15 cellular contexts compared by ENCODE assay signal in the genomic region with DNA sequence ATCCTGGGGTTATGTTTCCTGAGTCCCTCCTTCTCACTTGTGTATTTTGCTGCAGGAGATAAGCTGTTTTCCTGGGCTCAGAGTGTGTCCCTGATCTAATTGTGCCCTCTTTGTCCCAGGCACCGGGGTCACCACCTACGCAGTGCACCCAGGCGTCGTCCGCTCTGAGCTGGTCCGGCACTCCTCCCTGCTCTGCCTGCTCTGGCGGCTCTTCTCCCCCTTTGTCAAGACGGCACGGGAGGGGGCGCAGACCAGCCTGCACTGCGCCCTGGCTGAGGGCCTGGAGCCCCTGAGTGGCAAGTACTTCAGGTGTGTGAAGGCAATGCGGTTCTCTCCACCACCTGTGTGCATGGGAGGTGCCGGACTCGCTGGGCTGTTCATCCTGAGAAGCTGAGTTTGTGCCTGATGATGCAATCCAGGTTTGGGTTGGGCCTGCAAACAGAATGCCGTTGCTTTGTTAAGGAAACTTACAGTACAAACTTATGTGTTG. TPM values are rescaled to one million over a fixed set of nuclear protein-coding genes. Genes with fewer than 3 reads are reported as not detected.
A peak's percentile ranks its signal among the peaks of the same experiment; 100 is the strongest.
DNase-seq lines count a peak whose midpoint lies in the region; ATAC-seq, FAIRE-seq and TF ChIP-seq lines count a peak whose summit lies in the region.
"Had no signal": no experiment of that assay in that cellular context is flagged by ENCODE, and none has a peak within 500 bp of the region (broad histone marks: within the 10 kb centered on the region; RNA-seq: fewer than 3 reads in every experiment).

No MANE protein-coding gene starts in this region.

- POLR2A ChIA-PET in endothelial cell of umbilical vein (lab: Charles Lee) (no interaction called here), HepG2 (lab: Yijun Ruan, JAX) (interaction anchor here (1.1 to 3.2 kb wide), 11 partner anchors 10 to 129 kb away, joined by 3 to 20 read pairs (median 4); a partner anchor contains a TSS)

- no peak for FAIRE-seq in endothelial cell of umbilical vein (lab: Jason Lieb, UNC)
- FAIRE-seq in HepG2 (lab: Jason Lieb, UNC) = peak; percentile 70

- H3K4me3 ChIP-seq in endothelial cell of umbilical vein (replicated peaks in 1 of 3; ENCODE audit: insufficient read depth in 1 of 3, low read depth in 1 of 3, low read length in 3 of 3) = no peak overlapping the region
- H3K4me3 ChIP-seq in HepG2 (replicated peaks in 1 of 3; ENCODE audit: insufficient read depth in 1 of 3, low read depth in 2 of 3, low read length in 3 of 3) = peak overlapping the region; percentile 22 to 69 (median 54); a peak in 5 of 6 replicates
- H3K4me3 ChIP-seq in suprapubic skin = no peak overlapping the region

- no peak overlapping the region for H3K9ac ChIP-seq in endothelial cell of umbilical vein (replicated peaks; ENCODE audit: extremely low read depth, insufficient read depth, low read length)
- peak overlapping the region; percentile 62 for H3K9ac ChIP-seq in HepG2 (ENCODE audit: insufficient read depth, low read depth, low read length)

- peak; percentile 95 for ATAC-seq in HepG2
- ATAC-seq in GM18520 (IDR thresholded peaks at IDR 0.05; ENCODE audit: unreplicated experiment) = no peak
- ATAC-seq in HG02973 (IDR thresholded peaks at IDR 0.05; ENCODE audit: unreplicated experiment) = no peak
- ATAC-seq: stimulated activated effector memory CD8-positive, alpha-beta T cell treated with anti-CD3 and anti-CD28 coated beads, Interleukin-12 subunit alpha, Interleukin-12 subunit beta, amount 100 ng/mL, for 72 hours had no signal

- WGBS in HepG2 (ENCODE audit: low lambda C conversion rate) = 0% methylated on average over 9 of the region's 15 CpGs
- 48% methylated on average over 15 of the region's 15 CpGs for WGBS in suprapubic skin

- in situ Hi-C loops in HepG2 (cut with HindIII; ENCODE audit: extremely low pct_ligation_motif_present, low pct_unique_long_range_greater_than_20kb) = no loop called here

- no peak overlapping the region for H2AFZ ChIP-seq in endothelial cell of umbilical vein (ENCODE audit: low read depth, low read length)
- peak overlapping the region; percentile 95 for H2AFZ ChIP-seq in HepG2 (ENCODE audit: low read length)

- no peak overlapping the region for H3K27ac ChIP-seq in endothelial cell of umbilical vein (ENCODE audit: insufficient read depth, low read depth, low read length)
- peak overlapping the region; percentile 55 for H3K27ac ChIP-seq in HepG2 (ENCODE audit: extremely low read length, insufficient read depth, low read length)
- H3K27ac ChIP-seq in suprapubic skin = peak overlapping the region; percentile 50

- no peaks in the 10 kb centered on the region for H4K20me1 ChIP-seq in endothelial cell of umbilical vein (replicated peaks; ENCODE audit: control insufficient read depth, extremely low read depth, insufficient read depth, low read length)
- H4K20me1 ChIP-seq in HepG2 (ENCODE audit: insufficient read depth, low read length) = no peaks in the 10 kb centered on the region

- DNase-seq in endothelial cell of umbilical vein (ENCODE audit: low read depth, low spot score) = no peak
- peak; percentile 28 for DNase-seq in HepG2 (ENCODE audit: low spot score)
- DNase-seq in suprapubic skin (ENCODE audit: low spot score in 2 of 2) = no peak
- no peak for DNase-seq in NCI-H748 (lab: John Stamatoyannopoulos, UW; ENCODE audit: unreplicated experiment)
- DNase-seq in activated CD4-positive, alpha-beta T cell treated with anti-CD3 and anti-CD28 coated beads for 48 hours = no peak
- DNase-seq: activated CD4-positive, CD25-positive, alpha-beta regulatory T cell; HCEC 1CT; NCI-H1694 treated with DMSO at 0.1 percent for 48 hours; stimulated activated CD4-positive, alpha-beta T cell treated with anti-CD3 and anti-CD28 coated beads, Interleukin-2, amount 100 ng/mL, for 24 hours had no signal

- no peaks in the 10 kb centered on the region for H3K9me1 ChIP-seq in endothelial cell of umbilical vein (replicated peaks; ENCODE audit: control insufficient read depth, extremely low read depth, insufficient read depth, low read length)

- dilution Hi-C loops in endothelial cell of umbilical vein (cut with MboI; ENCODE audit: extremely low pct_ligation_motif_present, low sequenced_read_pairs) = no loop called here

- no peaks in the 10 kb centered on the region for H3K36me3 ChIP-seq in endothelial cell of umbilical vein (ENCODE audit: control insufficient read depth in 2 of 2, extremely low read depth in 1 of 2, insufficient read depth in 2 of 2, low read length in 2 of 2)
- H3K36me3 ChIP-seq in HepG2 (replicated peaks in 1 of 2; ENCODE audit: control insufficient read depth in 1 of 2, insufficient read depth in 2 of 2, low read length in 2 of 2) = no peaks in the 10 kb centered on the region
- H3K36me3 ChIP-seq in suprapubic skin = no peaks in the 10 kb centered on the region

- intact Hi-C loops in endothelial cell of umbilical vein (cut with micrococcal nuclease) = no loop called here
- intact Hi-C loops in HepG2 (cut with micrococcal nuclease; ENCODE audit: unreplicated experiment) = no loop called here

- H3K4me1 ChIP-seq in endothelial cell of umbilical vein (ENCODE audit: control insufficient read depth, extremely low read depth, insufficient read depth, low read length) (no peaks in the 10 kb centered on the region), HepG2 (ENCODE audit: insufficient read depth, low read length) (peaks cover 34% of the 10 kb centered on the region), suprapubic skin (peaks cover 19% of the 10 kb centered on the region)

- CTCF ChIA-PET in endothelial cell of umbilical vein (lab: Charles Lee) (interaction anchor here (1.6 kb wide), 2 partner anchors 25 to 202 kb away, joined by 3 to 4 read pairs; no protein-coding TSS in a partner anchor), HepG2 (lab: Yijun Ruan, JAX; ENCODE audit: low intra/inter-chr PET ratio, low total read pairs) (no interaction called here)

- no peak for TF ChIP-seq EP300 in Ishikawa (IDR thresholded peaks at IDR 0.05; ENCODE audit: borderline replicate concordance)
- TF ChIP-seq EP300 in HepG2 (IDR thresholded peaks at IDR 0.05; ENCODE audit: low read depth in 2 of 2, low read length in 2 of 2) = no peak; a peak in 1 of 4 replicates
- peak; percentile 36; the same call in 1 of the 2 replicates for TF ChIP-seq EP300 in HepG2 (CRISPR knock-in tag; IDR thresholded peaks at IDR 0.05; ENCODE audit: borderline replicate concordance)
- TF ChIP-seq EP300 in suprapubic skin (IDR thresholded peaks at IDR 0.05) = no peak

- TF ChIP-seq CTCF in endothelial cell of umbilical vein (IDR thresholded peaks at IDR 0.05; ENCODE audit: extremely low read depth in 1 of 2, insufficient read depth in 1 of 2, low read depth in 1 of 2, low read length in 2 of 2) (no peak), HepG2 (CRISPR knock-in tag; IDR thresholded peaks at IDR 0.05) (peak; percentile 63), suprapubic skin (IDR thresholded peaks at IDR 0.05) (no peak)

- H3K27me3 ChIP-seq in endothelial cell of umbilical vein (ENCODE audit: control insufficient read depth in 2 of 2, insufficient read depth in 2 of 2, low read length in 2 of 2) (peaks cover 25 to 29% of the 10 kb centered on the region in 2 experiments), HepG2 (ENCODE audit: control insufficient read depth in 1 of 2, insufficient read depth in 2 of 2, low read length in 2 of 2) (no peaks in the 10 kb centered on the region), suprapubic skin (no peaks in the 10 kb centered on the region)

- H3K79me2 ChIP-seq in endothelial cell of umbilical vein (ENCODE audit: control insufficient read depth, insufficient read depth, low read length) = no peaks in the 10 kb centered on the region
- H3K79me2 ChIP-seq in HepG2 (ENCODE audit: insufficient read depth, low read length) = no peaks in the 10 kb centered on the region

- BruUV-seq in endothelial cell of umbilical vein (replicated peaks; lab: Mats Ljungman, UMichigan) = no TSS peak
- BruUV-seq in HepG2 (replicated peaks; lab: Mats Ljungman, UMichigan) = no TSS peak

- no peaks in the 10 kb centered on the region for H3K9me3 ChIP-seq in endothelial cell of umbilical vein (replicated peaks; ENCODE audit: control insufficient read depth, insufficient read depth, low read length)
- no peaks in the 10 kb centered on the region for H3K9me3 ChIP-seq in HepG2 (ENCODE audit: low read length)
- H3K9me3 ChIP-seq in suprapubic skin = no peaks in the 10 kb centered on the region

- TF ChIP-seq RAD21 in Ishikawa (IDR thresholded peaks at IDR 0.05; ENCODE audit: low read depth) (no peak), HepG2 (CRISPR knock-in tag; IDR thresholded peaks at IDR 0.05) (0 out of 2 replicates have a peak, but pooled peaks have one; percentile 3)

- H3K4me2 ChIP-seq in endothelial cell of umbilical vein (ENCODE audit: insufficient read depth, low read length) (no peak overlapping the region), HepG2 (ENCODE audit: low read depth, low read length) (peak overlapping the region; percentile 86)

- TF ChIP-seq POLR2A in endothelial cell of umbilical vein (IDR thresholded peaks at IDR 0.05; ENCODE audit: low read depth, low read length) (no peak), HepG2 (IDR thresholded peaks at IDR 0.05; ENCODE audit: insufficient read depth in 1 of 2, low read depth in 2 of 2, low read length in 2 of 2) (peak in 1 of 2 experiments; percentile 62; a peak in 1 of 4 replicates), suprapubic skin (IDR thresholded peaks at IDR 0.05) (no peak)

RNA-seq across cellular contexts. Expression of a gene that starts 27.4 kb away (rescaled TPM):
- total RNA-seq in endothelial cell of umbilical vein (not detected in 2 replicates), HepG2 (2016; rRNA removed; fragmentation: Illumina TruSeq; extraction: Trizol) (1.4 and 1.6 TPM in 2 replicates), suprapubic skin (10 to 100 TPM; 27.3 to 99.8 (median 81.8) TPM)
- polyA plus RNA-seq in endothelial cell of umbilical vein (not detected in 2 replicates), HepG2 (2011; rRNA removed) (2.1 and 2.6 TPM in 2 replicates)
- not detected in 2 replicates for polyA plus RNA-seq in endothelial cell of umbilical vein (2011; cell fraction: cytosol; rRNA removed)
- not detected in 2 replicates for polyA plus RNA-seq in endothelial cell of umbilical vein (2011; cell fraction: nucleus; rRNA removed)
- not detected in 2 replicates for polyA plus RNA-seq in endothelial cell of umbilical vein (2012)
- not detected in 2 replicates for polyA minus RNA-seq in endothelial cell of umbilical vein
- polyA minus RNA-seq in endothelial cell of umbilical vein (2011; cell fraction: cytosol; rRNA and poly(A)+ RNA removed) = not detected
- polyA minus RNA-seq in endothelial cell of umbilical vein (2011; cell fraction: nucleus; rRNA and poly(A)+ RNA removed) = not detected in 2 replicates
- 0.97 and 1.7 TPM in 2 replicates for total RNA-seq in HepG2 (2016; cell fraction: cytosol; rRNA removed; fragmentation: Illumina TruSeq; extraction: Trizol; ENCODE audit: low read depth)
- 1.2 and 1.4 TPM in 2 replicates for total RNA-seq in HepG2 (2016; cell fraction: insoluble cytoplasmic fraction; rRNA removed; fragmentation: Illumina TruSeq; extraction: Trizol)
- total RNA-seq in HepG2 (2016; cell fraction: membrane; rRNA removed; fragmentation: Illumina TruSeq; extraction: Trizol) = 1.3 and 1.9 TPM in 2 replicates
- 1.3 and 1.6 TPM in 2 replicates for total RNA-seq in HepG2 (2016; cell fraction: nucleus; rRNA removed; fragmentation: Illumina TruSeq; extraction: Trizol)
- 1.8 and 2.9 TPM in 2 replicates for polyA plus RNA-seq in HepG2 (2011; cell fraction: cytosol; rRNA removed)
- polyA plus RNA-seq in HepG2 (2011; cell fraction: nucleus; rRNA removed) = 0.59 and 0.80 TPM in 2 replicates
- 3.1 and 3.8 TPM in 2 replicates for polyA plus RNA-seq in HepG2 (2012)
- 1.7 and 2.0 TPM in 2 replicates for polyA plus RNA-seq in HepG2 (2016; cell fraction: cytosol; fragmentation: Illumina TruSeq; extraction: Trizol; ENCODE audit: low read depth)
- 1.0 and 1.3 TPM in 2 replicates for polyA plus RNA-seq in HepG2 (2016; cell fraction: insoluble cytoplasmic fraction; fragmentation: Illumina TruSeq; extraction: Trizol; ENCODE audit: low read depth)
- polyA plus RNA-seq in HepG2 (2016; cell fraction: membrane; fragmentation: Illumina TruSeq; extraction: Trizol; ENCODE audit: low read depth) = 1.6 and 2.3 TPM in 2 replicates
- polyA plus RNA-seq in HepG2 (2016; cell fraction: nucleus; fragmentation: Illumina TruSeq; extraction: Trizol; ENCODE audit: insufficient read depth, low read depth) = 1.5 and 1.8 TPM in 2 replicates
- 0.07 and 3.1 TPM in 2 replicates for polyA minus RNA-seq in HepG2 (2011; rRNA and poly(A)+ RNA removed; ENCODE audit: low replicate concordance)
- 0.49 TPM in 1 of 2 replicates, not detected in the other for polyA minus RNA-seq in HepG2 (2011; cell fraction: cytosol; rRNA and poly(A)+ RNA removed)
- polyA minus RNA-seq in HepG2 (2011; cell fraction: nucleus; rRNA and poly(A)+ RNA removed) = 1.0 and 1.4 TPM in 2 replicates
- total RNA-seq: mesenteric fat pad had no signal
- polyA plus RNA-seq: BJ had no signal

RNA-seq across cellular contexts. Expression of a gene that starts 33.6 kb away (rescaled TPM):
- total RNA-seq in endothelial cell of umbilical vein (79.8 and 90.2 TPM in 2 replicates), HepG2 (2016; rRNA removed; fragmentation: Illumina TruSeq; extraction: Trizol) (51.5 and 106 TPM in 2 replicates), suprapubic skin (10 to 100 TPM; 39.3 to 70.2 (median 58.8) TPM)
- polyA plus RNA-seq in endothelial cell of umbilical vein (86.2 and 93.2 TPM in 2 replicates), HepG2 (2011; rRNA removed) (131 and 167 TPM in 2 replicates)
- 89.8 and 90.0 TPM in 2 replicates for polyA plus RNA-seq in endothelial cell of umbilical vein (2011; cell fraction: cytosol; rRNA removed)
- polyA plus RNA-seq in endothelial cell of umbilical vein (2011; cell fraction: nucleus; rRNA removed) = 173 and 199 TPM in 2 replicates
- polyA plus RNA-seq in endothelial cell of umbilical vein (2012) = 57.2 and 85.7 TPM in 2 replicates
- polyA minus RNA-seq in endothelial cell of umbilical vein = 177 TPM in 2 replicates
- 112 TPM for polyA minus RNA-seq in endothelial cell of umbilical vein (2011; cell fraction: cytosol; rRNA and poly(A)+ RNA removed)
- polyA minus RNA-seq in endothelial cell of umbilical vein (2011; cell fraction: nucleus; rRNA and poly(A)+ RNA removed) = 43.0 and 77.9 TPM in 2 replicates
- 50.9 and 57.5 TPM in 2 replicates for total RNA-seq in HepG2 (2016; cell fraction: cytosol; rRNA removed; fragmentation: Illumina TruSeq; extraction: Trizol; ENCODE audit: low read depth)
- 46.6 and 104 TPM in 2 replicates for total RNA-seq in HepG2 (2016; cell fraction: insoluble cytoplasmic fraction; rRNA removed; fragmentation: Illumina TruSeq; extraction: Trizol)
- total RNA-seq in HepG2 (2016; cell fraction: membrane; rRNA removed; fragmentation: Illumina TruSeq; extraction: Trizol) = 32.4 and 37.5 TPM in 2 replicates
- total RNA-seq in HepG2 (2016; cell fraction: nucleus; rRNA removed; fragmentation: Illumina TruSeq; extraction: Trizol) = 91.5 and 107 TPM in 2 replicates
- 69.3 and 131 TPM in 2 replicates for polyA plus RNA-seq in HepG2 (2011; cell fraction: cytosol; rRNA removed)
- 180 and 230 TPM in 2 replicates for polyA plus RNA-seq in HepG2 (2011; cell fraction: nucleus; rRNA removed)
- 88.1 and 114 TPM in 2 replicates for polyA plus RNA-seq in HepG2 (2012)
- 4.9 TPM in 2 replicates for polyA plus RNA-seq in HepG2 (2016; cell fraction: cytosol; fragmentation: Illumina TruSeq; extraction: Trizol; ENCODE audit: low read depth)
- polyA plus RNA-seq in HepG2 (2016; cell fraction: insoluble cytoplasmic fraction; fragmentation: Illumina TruSeq; extraction: Trizol; ENCODE audit: low read depth) = 39.8 and 43.7 TPM in 2 replicates
- polyA plus RNA-seq in HepG2 (2016; cell fraction: membrane; fragmentation: Illumina TruSeq; extraction: Trizol; ENCODE audit: low read depth) = 10.9 and 12.8 TPM in 2 replicates
- 134 and 137 TPM in 2 replicates for polyA plus RNA-seq in HepG2 (2016; cell fraction: nucleus; fragmentation: Illumina TruSeq; extraction: Trizol; ENCODE audit: insufficient read depth, low read depth)
- 150 and 285 TPM in 2 replicates for polyA minus RNA-seq in HepG2 (2011; rRNA and poly(A)+ RNA removed; ENCODE audit: low replicate concordance)
- polyA minus RNA-seq in HepG2 (2011; cell fraction: cytosol; rRNA and poly(A)+ RNA removed) = 65.1 and 97.4 TPM in 2 replicates
- 82.8 and 127 TPM in 2 replicates for polyA minus RNA-seq in HepG2 (2011; cell fraction: nucleus; rRNA and poly(A)+ RNA removed)

RNA-seq across cellular contexts. Expression of a gene that starts 54.7 kb away (rescaled TPM):
- total RNA-seq in endothelial cell of umbilical vein (79.4 and 90.0 TPM in 2 replicates), HepG2 (2016; rRNA removed; fragmentation: Illumina TruSeq; extraction: Trizol) (93.4 and 103 TPM in 2 replicates), suprapubic skin (10 to 100 TPM; 48.4 to 61.1 (median 56.2) TPM)
- polyA plus RNA-seq in endothelial cell of umbilical vein (23.1 and 23.8 TPM in 2 replicates), HepG2 (2011; rRNA removed) (26.1 and 39.0 TPM in 2 replicates)
- polyA plus RNA-seq in endothelial cell of umbilical vein (2011; cell fraction: cytosol; rRNA removed) = 47.0 and 50.6 TPM in 2 replicates
- polyA plus RNA-seq in endothelial cell of umbilical vein (2011; cell fraction: nucleus; rRNA removed) = 24.4 and 26.8 TPM in 2 replicates
- polyA plus RNA-seq in endothelial cell of umbilical vein (2012) = 84.2 and 85.4 TPM in 2 replicates
- 27.3 and 35.1 TPM in 2 replicates for polyA minus RNA-seq in endothelial cell of umbilical vein
- polyA minus RNA-seq in endothelial cell of umbilical vein (2011; cell fraction: cytosol; rRNA and poly(A)+ RNA removed) = 28.4 TPM
- 18.1 and 37.2 TPM in 2 replicates for polyA minus RNA-seq in endothelial cell of umbilical vein (2011; cell fraction: nucleus; rRNA and poly(A)+ RNA removed)
- 490 and 499 TPM in 2 replicates for total RNA-seq in HepG2 (2016; cell fraction: cytosol; rRNA removed; fragmentation: Illumina TruSeq; extraction: Trizol; ENCODE audit: low read depth)
- 82.3 and 101 TPM in 2 replicates for total RNA-seq in HepG2 (2016; cell fraction: insoluble cytoplasmic fraction; rRNA removed; fragmentation: Illumina TruSeq; extraction: Trizol)
- 431 and 454 TPM in 2 replicates for total RNA-seq in HepG2 (2016; cell fraction: membrane; rRNA removed; fragmentation: Illumina TruSeq; extraction: Trizol)
- total RNA-seq in HepG2 (2016; cell fraction: nucleus; rRNA removed; fragmentation: Illumina TruSeq; extraction: Trizol) = 33.3 and 43.2 TPM in 2 replicates
- 20.7 and 27.3 TPM in 2 replicates for polyA plus RNA-seq in HepG2 (2011; cell fraction: cytosol; rRNA removed)
- polyA plus RNA-seq in HepG2 (2011; cell fraction: nucleus; rRNA removed) = 9.5 and 12.2 TPM in 2 replicates
- polyA plus RNA-seq in HepG2 (2012) = 31.1 and 40.8 TPM in 2 replicates
- polyA plus RNA-seq in HepG2 (2016; cell fraction: cytosol; fragmentation: Illumina TruSeq; extraction: Trizol; ENCODE audit: low read depth) = 700 and 745 TPM in 2 replicates
- 92.1 and 96.4 TPM in 2 replicates for polyA plus RNA-seq in HepG2 (2016; cell fraction: insoluble cytoplasmic fraction; fragmentation: Illumina TruSeq; extraction: Trizol; ENCODE audit: low read depth)
- polyA plus RNA-seq in HepG2 (2016; cell fraction: membrane; fragmentation: Illumina TruSeq; extraction: Trizol; ENCODE audit: low read depth) = 412 and 438 TPM in 2 replicates
- polyA plus RNA-seq in HepG2 (2016; cell fraction: nucleus; fragmentation: Illumina TruSeq; extraction: Trizol; ENCODE audit: insufficient read depth, low read depth) = 62.6 and 62.8 TPM in 2 replicates
- 16.7 and 35.8 TPM in 2 replicates for polyA minus RNA-seq in HepG2 (2011; rRNA and poly(A)+ RNA removed; ENCODE audit: low replicate concordance)
- 17.1 and 22.0 TPM in 2 replicates for polyA minus RNA-seq in HepG2 (2011; cell fraction: cytosol; rRNA and poly(A)+ RNA removed)
- 25.4 and 25.8 TPM in 2 replicates for polyA minus RNA-seq in HepG2 (2011; cell fraction: nucleus; rRNA and poly(A)+ RNA removed)

Comparison
In these comparisons a context has a peak if more than half of its experiments do, and no peak if none do; other contexts are left out.
1. H3K4me3 ChIP-seq: peak in HepG2 (3 of 3); none in endothelial cell of umbilical vein (0 of 3) and suprapubic skin (single experiment).
2. RNA of a gene that starts 27.4 kb away (total RNA-seq): 27.3 to 99.8 TPM in suprapubic skin; 0.97 to 1.9 TPM in HepG2 and not detected in endothelial cell of umbilical vein; every median in the first group is over 4 times any median in the second.